8 cellular contexts compared by ENCODE assay signal in the genomic region with DNA sequence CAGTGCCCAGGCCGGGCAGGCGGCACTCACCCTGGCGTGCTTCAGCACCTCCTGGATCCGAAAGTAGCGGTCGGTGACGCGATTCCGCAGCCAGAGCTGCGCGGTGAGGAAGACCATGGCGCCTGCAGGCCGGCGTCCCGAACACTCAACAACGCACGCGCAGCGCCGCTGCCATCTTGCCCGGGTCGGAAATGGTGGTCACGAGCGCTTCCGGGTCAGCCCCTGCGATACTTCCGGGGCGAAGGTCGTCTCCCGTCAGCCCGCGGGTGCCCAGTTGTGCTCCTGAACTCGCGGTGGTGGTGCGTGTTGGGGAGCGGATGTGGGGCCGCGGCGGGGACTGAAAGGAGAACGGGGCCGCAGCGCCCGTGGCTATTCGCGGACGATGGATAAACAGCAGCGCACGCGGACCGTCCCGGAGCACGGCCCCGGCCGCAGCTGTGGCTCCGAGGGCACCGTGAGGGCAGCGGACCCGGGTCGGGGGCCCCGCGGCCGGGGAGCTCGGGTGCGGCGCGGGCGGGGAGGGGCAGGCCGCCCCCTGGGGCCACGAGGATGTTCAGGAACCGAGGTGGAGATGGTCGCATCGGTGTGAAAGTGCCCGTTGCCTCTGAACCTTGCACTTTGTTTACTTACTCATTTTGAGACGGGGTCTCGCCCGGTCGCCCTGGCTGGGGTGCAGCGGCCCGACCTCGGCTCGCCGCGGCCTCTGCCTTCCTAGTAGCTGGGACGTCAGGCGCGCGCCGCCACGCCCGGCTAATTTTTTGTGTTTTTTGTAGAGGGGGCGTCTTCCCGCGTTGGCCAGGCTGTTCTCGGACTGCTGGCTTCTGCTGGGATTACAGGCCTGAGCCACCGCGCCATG. TPM values are rescaled to one million over a fixed set of nuclear protein-coding genes. Genes with fewer than 3 reads are reported as not detected.
DNase-seq lines count a peak whose midpoint lies in the region; ATAC-seq and TF ChIP-seq lines count a peak whose summit lies in the region.

A gene (minus strand): TSS at position 193 of the 856 bp plus-strand sequence. CDS start 76 bp downstream, at position 117.

- H3K9me3 Mint-ChIP-seq in activated T-cell treated with anti-CD3 and anti-CD28 coated beads, Interleukin-2, amount 50 U/mL, for 24 hours = no peaks in the 10 kb centered on the region

- peak; percentile 82 for DNase-seq in DMS53 treated with DMSO at 0.1 percent for 48 hours (lab: John Stamatoyannopoulos, UW; ENCODE audit: unreplicated experiment)
- peak; percentile 88 for DNase-seq in KG1 (lab: John Stamatoyannopoulos, UW)
- peak; percentile 97 for DNase-seq in activated T-cell treated with anti-CD3 and anti-CD28 coated beads, Interleukin-2, amount 50 U/mL, for 24 hours
- DNase-seq in stimulated activated CD8-positive, alpha-beta memory T cell treated with anti-CD3 and anti-CD28 coated beads, Interleukin-7, amount 100 ng/mL, for 24 hours (ENCODE audit: low read depth) = peak; percentile 90

- peaks cover 24% of the 10 kb centered on the region for H3K4me1 ChIP-seq in muscle layer of colon (ENCODE audit: insufficient read depth, low read length)

- no peaks in the 10 kb centered on the region for H3K27me3 Mint-ChIP-seq in activated T-cell treated with anti-CD3 and anti-CD28 coated beads, Interleukin-2, amount 50 U/mL, for 24 hours

- no peaks in the 10 kb centered on the region for H3K9me3 ChIP-seq in muscle layer of colon (ENCODE audit: low read length)

- H3K27me3 ChIP-seq in muscle layer of colon (ENCODE audit: control insufficient read depth in 1 of 2, insufficient read depth in 2 of 2, low read length in 2 of 2) = no peaks in the 10 kb centered on the region

- H3K4me3 Mint-ChIP-seq in activated T-cell treated with anti-CD3 and anti-CD28 coated beads, Interleukin-2, amount 50 U/mL, for 24 hours = peak within 1 kb of the TSS; percentile 96

- H3K4me3 ChIP-seq in muscle layer of colon (ENCODE audit: low read depth in 1 of 2, low read length in 2 of 2) = peak within 1 kb of the TSS; percentile 94 to 98

- peaks cover 24% of the 10 kb centered on the region for H3K36me3 ChIP-seq in muscle layer of colon (ENCODE audit: insufficient read depth, low read length)

- H3K9ac ChIP-seq in muscle layer of colon (ENCODE audit: low read length) = peak within 1 kb of the TSS; percentile 65

- H3K27ac Mint-ChIP-seq in activated T-cell treated with anti-CD3 and anti-CD28 coated beads, Interleukin-2, amount 50 U/mL, for 24 hours = peak within 1 kb of the TSS; percentile 96

- H3K4me1 Mint-ChIP-seq in activated T-cell treated with anti-CD3 and anti-CD28 coated beads, Interleukin-2, amount 50 U/mL, for 24 hours (ENCODE audit: low read depth) = peaks cover 59% of the 10 kb centered on the region

- peaks cover 82% of the 10 kb centered on the region for H3K36me3 Mint-ChIP-seq in activated T-cell treated with anti-CD3 and anti-CD28 coated beads, Interleukin-2, amount 50 U/mL, for 24 hours (ENCODE audit: low read depth)

- peak; percentile 87 for ATAC-seq in GM21723 (IDR thresholded peaks at IDR 0.05; ENCODE audit: unreplicated experiment)
- peak; percentile 95 for ATAC-seq in esophagus mucosa

- H3K27ac ChIP-seq in muscle layer of colon (ENCODE audit: low read depth, low read length) = peak within 1 kb of the TSS; percentile 95

TF ChIP-seq in PFSK-1, 5 proteins besides CTCF, POLR2A, EP300 and RAD21:
- TF ChIP-seq, protein P1, sequence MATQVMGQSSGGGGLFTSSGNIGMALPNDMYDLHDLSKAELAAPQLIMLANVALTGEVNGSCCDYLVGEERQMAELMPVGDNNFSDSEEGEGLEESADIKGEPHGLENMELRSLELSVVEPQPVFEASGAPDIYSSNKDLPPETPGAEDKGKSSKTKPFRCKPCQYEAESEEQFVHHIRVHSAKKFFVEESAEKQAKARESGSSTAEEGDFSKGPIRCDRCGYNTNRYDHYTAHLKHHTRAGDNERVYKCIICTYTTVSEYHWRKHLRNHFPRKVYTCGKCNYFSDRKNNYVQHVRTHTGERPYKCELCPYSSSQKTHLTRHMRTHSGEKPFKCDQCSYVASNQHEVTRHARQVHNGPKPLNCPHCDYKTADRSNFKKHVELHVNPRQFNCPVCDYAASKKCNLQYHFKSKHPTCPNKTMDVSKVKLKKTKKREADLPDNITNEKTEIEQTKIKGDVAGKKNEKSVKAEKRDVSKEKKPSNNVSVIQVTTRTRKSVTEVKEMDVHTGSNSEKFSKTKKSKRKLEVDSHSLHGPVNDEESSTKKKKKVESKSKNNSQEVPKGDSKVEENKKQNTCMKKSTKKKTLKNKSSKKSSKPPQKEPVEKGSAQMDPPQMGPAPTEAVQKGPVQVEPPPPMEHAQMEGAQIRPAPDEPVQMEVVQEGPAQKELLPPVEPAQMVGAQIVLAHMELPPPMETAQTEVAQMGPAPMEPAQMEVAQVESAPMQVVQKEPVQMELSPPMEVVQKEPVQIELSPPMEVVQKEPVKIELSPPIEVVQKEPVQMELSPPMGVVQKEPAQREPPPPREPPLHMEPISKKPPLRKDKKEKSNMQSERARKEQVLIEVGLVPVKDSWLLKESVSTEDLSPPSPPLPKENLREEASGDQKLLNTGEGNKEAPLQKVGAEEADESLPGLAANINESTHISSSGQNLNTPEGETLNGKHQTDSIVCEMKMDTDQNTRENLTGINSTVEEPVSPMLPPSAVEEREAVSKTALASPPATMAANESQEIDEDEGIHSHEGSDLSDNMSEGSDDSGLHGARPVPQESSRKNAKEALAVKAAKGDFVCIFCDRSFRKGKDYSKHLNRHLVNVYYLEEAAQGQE (IDR thresholded peaks at IDR 0.05; ENCODE audit: insufficient read depth in 1 of 2, low read depth in 2 of 2, low read length in 2 of 2) = peak in 1 of 2 experiments; percentile 71; a peak in 2 of 4 replicates
- peak; percentile 88 for TF ChIP-seq POLR2AphosphoS5 (IDR thresholded peaks at IDR 0.05; ENCODE audit: low read depth, low read length)
- no peak for TF ChIP-seq FOXP2 (optimal IDR thresholded peaks at IDR 0.05; ENCODE audit: borderline replicate concordance, extremely low read depth, extremely low read length, insufficient read depth)
- peak; percentile 99 for TF ChIP-seq TAF1 (IDR thresholded peaks at IDR 0.05; ENCODE audit: borderline replicate concordance, insufficient read depth, low read length)

RNA-seq across cellular contexts. Expression of the gene that starts here (rescaled TPM):
- 179 TPM for polyA plus RNA-seq in PFSK-1 (2012; ENCODE audit: insufficient read length, low read depth)
- 89.2 TPM for total RNA-seq in esophagus mucosa

Comparison
In these comparisons a context has a peak if more than half of its experiments do, and no peak if none do; other contexts are left out.
1. Peak in every context shown above with its lines: DNase-seq, ATAC-seq, H3K4me3 ChIP-seq and H3K27ac ChIP-seq.